In genomic region chr11:9821008-9821752, GRCh38 we compare ENCODE assay signal across 21 cellular contexts.
DNase-seq lines count a peak whose midpoint lies in the region; ATAC-seq and TF ChIP-seq lines count a peak whose summit lies in the region.
"Had no signal": no experiment of that assay in that cellular context is flagged by ENCODE, and none has a peak within 500 bp of the region (broad histone marks: within the 10 kb centered on the region; RNA-seq: fewer than 3 reads in every experiment).

No MANE protein-coding gene starts in this region.

- H3K4me1 Mint-ChIP-seq in osteocyte (ENCODE audit: unreplicated experiment): peaks cover 58% of the 10 kb centered on the region
- no peaks in the 10 kb centered on the region for H3K4me1 Mint-ChIP-seq in nephron progenitor cell
- H3K4me1 Mint-ChIP-seq: activated CD4-positive, alpha-beta T cell treated with anti-CD3 and anti-CD28 coated beads for 36 hours; CD4-positive, CD25-positive, alpha-beta regulatory T cell; stimulated activated effector memory CD8-positive, alpha-beta T cell treated with anti-CD3 and anti-CD28 coated beads, Interleukin-12 subunit alpha, Interleukin-12 subunit beta, amount 100 ng/mL, for 72 hours had no signal

- no peaks in the 10 kb centered on the region for H3K36me3 ChIP-seq in PC-3 (ENCODE audit: low read depth, low read length)
- H3K36me3 ChIP-seq in prostate gland: no peaks in the 10 kb centered on the region

- H3K4me3 ChIP-seq in PC-3 (ENCODE audit: low read length) (no peak overlapping the region), epithelial cell of esophagus (ENCODE audit: low read length) (no peak overlapping the region), prostate gland (no peak overlapping the region)
- H3K4me3 ChIP-seq: esophagus muscularis mucosa, tibial nerve had no signal

- H3K27me3 Mint-ChIP-seq in osteocyte (ENCODE audit: unreplicated experiment): no peaks in the 10 kb centered on the region
- no peaks in the 10 kb centered on the region for H3K27me3 Mint-ChIP-seq in nephron progenitor cell (ENCODE audit: low read depth, poor library complexity)
- H3K27me3 Mint-ChIP-seq: activated CD4-positive, alpha-beta T cell treated with anti-CD3 and anti-CD28 coated beads for 36 hours; CD4-positive, CD25-positive, alpha-beta regulatory T cell had no signal

- peak overlapping the region; percentile 70 for H3K27ac Mint-ChIP-seq in osteocyte (ENCODE audit: unreplicated experiment)
- H3K27ac Mint-ChIP-seq in nephron progenitor cell: no peak overlapping the region
- H3K27ac Mint-ChIP-seq: activated CD4-positive, alpha-beta T cell treated with anti-CD3 and anti-CD28 coated beads for 36 hours; CD4-positive, CD25-positive, alpha-beta regulatory T cell; stimulated activated effector memory CD8-positive, alpha-beta T cell treated with anti-CD3 and anti-CD28 coated beads, Interleukin-12 subunit alpha, Interleukin-12 subunit beta, amount 100 ng/mL, for 72 hours had no signal

- TF ChIP-seq CTCF in PC-3 (conservative IDR thresholded peaks at IDR 0.05; ENCODE audit: low read depth, low read length) (no peak), epithelial cell of esophagus (IDR thresholded peaks at IDR 0.05; ENCODE audit: insufficient read depth, low read depth, low read length, missing control alignments) (no peak), osteocyte (IDR thresholded peaks at IDR 0.05) (no peak), prostate gland (IDR thresholded peaks at IDR 0.05) (no peak), nephron progenitor cell (IDR thresholded peaks at IDR 0.05) (no peak)

- H3K4me1 ChIP-seq in PC-3 (ENCODE audit: insufficient read depth, low read length) (peaks cover 11% of the 10 kb centered on the region), prostate gland (replicated peaks) (no peaks in the 10 kb centered on the region)
- H3K4me1 ChIP-seq: parathyroid adenoma had no signal

- no peak overlapping the region for H3K9ac ChIP-seq in PC-3 (ENCODE audit: low read length)
- H3K9ac ChIP-seq: parathyroid adenoma had no signal

- DNase-seq in EL (peak; percentile 42), PC-3 (peak; percentile 36), epithelial cell of esophagus (ENCODE audit: low read depth) (peak; percentile 71), osteocyte (ENCODE audit: extremely low spot score, unreplicated experiment) (no peak), prostate gland (ENCODE audit: low spot score) (no peak), nephron progenitor cell (no peak), left cardiac atrium (no peak)
- no peak for DNase-seq in activated effector memory CD4-positive, alpha-beta T cell treated with anti-CD3 and anti-CD28 coated beads, Interleukin-2, amount 50 U/mL, for 16 hours
- DNase-seq: activated CD4-positive, alpha-beta T cell treated with anti-CD3 and anti-CD28 coated beads for 36 hours; activated naive CD4-positive, alpha-beta T cell treated with Interleukin-2 at 50 U/mL for 16 hours; CD4-positive, CD25-positive, alpha-beta regulatory T cell; DMS79; Karpas-422; NCI-H1105; SIG-M5; T-helper 9 cell had no signal

- CTCF ChIA-PET in PC-3 (lab: Charles Lee): no interaction called here

- no peak overlapping the region for H2AFZ ChIP-seq in PC-3 (ENCODE audit: low read length)
- H2AFZ ChIP-seq: parathyroid adenoma had no signal

- peak overlapping the region; percentile 1 for H3K4me3 Mint-ChIP-seq in osteocyte (ENCODE audit: unreplicated experiment)
- H3K4me3 Mint-ChIP-seq in nephron progenitor cell: no peak overlapping the region
- H3K4me3 Mint-ChIP-seq: activated CD4-positive, alpha-beta T cell treated with anti-CD3 and anti-CD28 coated beads for 36 hours; CD4-positive, CD25-positive, alpha-beta regulatory T cell; stimulated activated effector memory CD8-positive, alpha-beta T cell treated with anti-CD3 and anti-CD28 coated beads, Interleukin-12 subunit alpha, Interleukin-12 subunit beta, amount 100 ng/mL, for 72 hours had no signal

- POLR2A ChIA-PET in PC-3 (lab: Charles Lee; ENCODE audit: unreplicated experiment): no interaction called here

- H3K9me2 ChIP-seq in PC-3 (replicated peaks; ENCODE audit: low read length): no peaks in the 10 kb centered on the region

- H3K79me2 ChIP-seq in PC-3 (ENCODE audit: low read length): no peaks in the 10 kb centered on the region
- H3K79me2 ChIP-seq: parathyroid adenoma had no signal

- BruUV-seq in PC-3 (replicated peaks; lab: Mats Ljungman, UMichigan): no TSS peak

- no peaks in the 10 kb centered on the region for H4K20me1 ChIP-seq in PC-3 (ENCODE audit: low read length)

- H3K4me2 ChIP-seq in PC-3 (ENCODE audit: low read length): peak overlapping the region; percentile 18; the same call in 1 of the 2 replicates

- WGBS in prostate gland: 65% methylated on average over 7 of the region's 7 CpGs

- peak; percentile 20; the same call in 1 of the 2 replicates for ATAC-seq in PC-3
- ATAC-seq in left cardiac atrium: no peak
- ATAC-seq: activated CD4-positive, alpha-beta T cell treated with anti-CD3 and anti-CD28 coated beads for 36 hours; left lobe of liver; stimulated activated effector memory CD8-positive, alpha-beta T cell treated with anti-CD3 and anti-CD28 coated beads, Interleukin-12 subunit alpha, Interleukin-12 subunit beta, amount 100 ng/mL, for 72 hours had no signal

- no peaks in the 10 kb centered on the region for H3K9me3 Mint-ChIP-seq in osteocyte (ENCODE audit: unreplicated experiment)
- H3K9me3 Mint-ChIP-seq in nephron progenitor cell: no peaks in the 10 kb centered on the region
- H3K9me3 Mint-ChIP-seq: CD4-positive, CD25-positive, alpha-beta regulatory T cell; stimulated activated effector memory CD8-positive, alpha-beta T cell treated with anti-CD3 and anti-CD28 coated beads, Interleukin-12 subunit alpha, Interleukin-12 subunit beta, amount 100 ng/mL, for 72 hours had no signal

- intact Hi-C loops in PC-3 (cut with micrococcal nuclease) (no loop called here), prostate gland (cut with DNase I) (no loop called here), left cardiac atrium (cut with DNase I) (no loop called here)

- H3K27me3 ChIP-seq in PC-3 (ENCODE audit: low read length) (no peaks in the 10 kb centered on the region), prostate gland (replicated peaks; ENCODE audit: insufficient read depth) (no peaks in the 10 kb centered on the region)
- H3K27me3 ChIP-seq: esophagus muscularis mucosa, tibial nerve had no signal

- H3K9me3 ChIP-seq in PC-3 (ENCODE audit: low read length) (no peaks in the 10 kb centered on the region), prostate gland (no peaks in the 10 kb centered on the region)
- H3K9me3 ChIP-seq: esophagus muscularis mucosa, tibial nerve had no signal

- H3K27ac ChIP-seq in PC-3 (ENCODE audit: low read length) (no peak overlapping the region), prostate gland (no peak overlapping the region)
- H3K27ac ChIP-seq: esophagus muscularis mucosa, parathyroid adenoma had no signal

- no peak for TF ChIP-seq POLR2A in prostate gland (IDR thresholded peaks at IDR 0.05)

- H3K36me3 Mint-ChIP-seq in osteocyte (ENCODE audit: unreplicated experiment) (peaks cover 23% of the 10 kb centered on the region), nephron progenitor cell (ENCODE audit: low read depth) (peaks cover 4% of the 10 kb centered on the region)
- H3K36me3 Mint-ChIP-seq: CD4-positive, CD25-positive, alpha-beta regulatory T cell; stimulated activated effector memory CD8-positive, alpha-beta T cell treated with anti-CD3 and anti-CD28 coated beads, Interleukin-12 subunit alpha, Interleukin-12 subunit beta, amount 100 ng/mL, for 72 hours had no signal

- H3F3A ChIP-seq in PC-3 (ENCODE audit: low read length, unreplicated experiment): no peaks in the 10 kb centered on the region

Comparison
In these comparisons a context has a peak if more than half of its experiments do, and no peak if none do; other contexts are left out.
1. DNase-seq: peak in EL (single experiment), PC-3 (single experiment) and epithelial cell of esophagus (single experiment); none in osteocyte (single experiment), activated effector memory CD4-positive, alpha-beta T cell treated with anti-CD3 and anti-CD28 coated beads, Interleukin-2, amount 50 U/mL, for 16 hours (single experiment), prostate gland (single experiment), nephron progenitor cell (single experiment) and left cardiac atrium (single experiment).